9 cellular contexts compared by ENCODE assay signal in genomic region chr12:57621497-57622292, GRCh38. TPM values are rescaled to one million over a fixed set of nuclear protein-coding genes. Genes with fewer than 3 reads are reported as not detected.
DNase-seq lines count a peak whose midpoint lies in the region; ATAC-seq, FAIRE-seq and TF ChIP-seq lines count a peak whose summit lies in the region.
"Had no signal": no experiment of that assay in that cellular context is flagged by ENCODE, and none has a peak within 500 bp of the region (broad histone marks: within the 10 kb centered on the region; RNA-seq: fewer than 3 reads in every experiment).

No MANE protein-coding gene starts in this region.

- peak; percentile 80 for ATAC-seq in HepG2

- no peak for TF ChIP-seq POLR2A in HepG2 (IDR thresholded peaks at IDR 0.05; ENCODE audit: insufficient read depth in 1 of 2, low read depth in 2 of 2, low read length in 2 of 2)

- H3K36me3 Mint-ChIP-seq in chondrocyte (ENCODE audit: low read depth): peaks cover 20% of the 10 kb centered on the region

- in situ Hi-C loops in KBM-7 (cut with MboI; ENCODE audit: low pct_unique_long_range_greater_than_20kb, low sequenced_read_pairs) (no loop called here), HepG2 (cut with HindIII; ENCODE audit: extremely low pct_ligation_motif_present, low pct_unique_long_range_greater_than_20kb) (loop anchor here (5.0 kb wide), 1 partner anchor 39 kb away; no protein-coding TSS in a partner anchor)

- no TSS peak for BruUV-seq in HepG2 (replicated peaks; lab: Mats Ljungman, UMichigan)

- no peaks in the 10 kb centered on the region for H3K9me3 Mint-ChIP-seq in chondrocyte (ENCODE audit: low read depth)

- TF ChIP-seq RAD21 in HepG2 (CRISPR knock-in tag; IDR thresholded peaks at IDR 0.05): peak; percentile 92

- H3K4me1 ChIP-seq in HepG2 (ENCODE audit: insufficient read depth, low read length): peaks cover 47% of the 10 kb centered on the region

- no peak for FAIRE-seq in HepG2 (lab: Jason Lieb, UNC)
- FAIRE-seq: G401.6 had no signal

- TF ChIP-seq EP300 in HepG2 (IDR thresholded peaks at IDR 0.05; ENCODE audit: low read depth in 2 of 2, low read length in 2 of 2): no peak
- no peak for TF ChIP-seq EP300 in HepG2 (CRISPR knock-in tag; IDR thresholded peaks at IDR 0.05; ENCODE audit: borderline replicate concordance)

- peaks cover 19% of the 10 kb centered on the region for H3K4me1 Mint-ChIP-seq in chondrocyte (ENCODE audit: low read depth)

- CTCF ChIA-PET in HepG2 (lab: Yijun Ruan, JAX; ENCODE audit: low intra/inter-chr PET ratio, low total read pairs): interaction anchor here (1.2 to 4.2 kb wide), 3 partner anchors 38 to 130 kb away, joined by 3 to 53 read pairs (median 4); no protein-coding TSS in a partner anchor

- peak overlapping the region; percentile 85 for H3K4me2 ChIP-seq in HepG2 (ENCODE audit: low read depth, low read length)

- no peak overlapping the region for H3K9ac ChIP-seq in HepG2 (ENCODE audit: insufficient read depth, low read depth, low read length)

- intact Hi-C loops in HepG2 (cut with micrococcal nuclease; ENCODE audit: unreplicated experiment): loop anchor here (1.0 to 5.0 kb wide), 2 partner anchors 38 to 99 kb away; partner anchors contain the start of genes DDIT3 and MBD6

- no peaks in the 10 kb centered on the region for H3K79me2 ChIP-seq in HepG2 (ENCODE audit: insufficient read depth, low read length)

- H2AFZ ChIP-seq in HepG2 (ENCODE audit: low read length): no peak overlapping the region

- H3K36me3 ChIP-seq in HepG2 (replicated peaks in 1 of 2; ENCODE audit: control insufficient read depth in 1 of 2, insufficient read depth in 2 of 2, low read length in 2 of 2): no peaks in the 10 kb centered on the region

- DNase-seq in NCI-H1417 (lab: John Stamatoyannopoulos, UW) (peak; percentile 52 to 74 (median 57)), NCI-H1417 treated with DMSO at 0.1 percent for 48 hours (lab: John Stamatoyannopoulos, UW) (no peak), KBM-7 (peak; percentile 54), chondrocyte (ENCODE audit: low spot score) (no peak), HepG2 (ENCODE audit: low spot score) (no peak), H4 (ENCODE audit: low spot score) (no peak)
- peak; percentile 39 for DNase-seq in stimulated activated CD8-positive, alpha-beta memory T cell treated with anti-CD3 and anti-CD28 coated beads, Interleukin-12 subunit alpha, Interleukin-12 subunit beta, amount 100 ng/mL, for 1 hour (ENCODE audit: low read depth)

- H3K27me3 Mint-ChIP-seq in chondrocyte (ENCODE audit: low read depth): peaks cover 38% of the 10 kb centered on the region

- TF ChIP-seq CTCF in WI38 (IDR thresholded peaks at IDR 0.05; ENCODE audit: low read depth, low read length) (peak; percentile 93), chondrocyte (IDR thresholded peaks at IDR 0.05) (peak; percentile 99), HepG2 (CRISPR knock-in tag; IDR thresholded peaks at IDR 0.05) (peak; percentile 98)

- no peak overlapping the region for H3K27ac Mint-ChIP-seq in chondrocyte (ENCODE audit: unreplicated experiment)

- no peaks in the 10 kb centered on the region for H3K9me3 ChIP-seq in HepG2 (ENCODE audit: low read length)

- POLR2A ChIA-PET in HepG2 (lab: Yijun Ruan, JAX): interaction anchor here (1.2 to 2.7 kb wide), 3 partner anchors 11 to 102 kb away, joined by 8 to 19 read pairs (median 14); partner anchors contain the start of genes ARHGEF25 and DDIT3

- 2% methylated on average over 26 of the region's 49 CpGs for WGBS in HepG2 (ENCODE audit: low lambda C conversion rate)

- H3K4me3 Mint-ChIP-seq in chondrocyte (ENCODE audit: unreplicated experiment): peak overlapping the region; percentile 74

- H4K20me1 ChIP-seq in HepG2 (ENCODE audit: insufficient read depth, low read length): no peaks in the 10 kb centered on the region

- H3K4me3 ChIP-seq in WI38 (ENCODE audit: low read depth, low read length): peak overlapping the region; percentile 43
- peak overlapping the region; percentile 31 to 70 (median 37) for H3K4me3 ChIP-seq in HepG2 (replicated peaks in 1 of 3; ENCODE audit: insufficient read depth in 1 of 3, low read depth in 2 of 3, low read length in 3 of 3)

- H3K27ac ChIP-seq in HepG2 (ENCODE audit: extremely low read length, insufficient read depth, low read length): no peak overlapping the region

- peaks cover 16 to 50% of the 10 kb centered on the region in 2 experiments for H3K27me3 ChIP-seq in HepG2 (ENCODE audit: control insufficient read depth in 1 of 2, insufficient read depth in 2 of 2, low read length in 2 of 2)

RNA-seq across cellular contexts. Expression of gene ARHGEF25, which starts 10.5 kb away (rescaled TPM):
- total RNA-seq in chondrocyte (29.0 to 30.6 TPM (median 29.5 TPM) in 3 replicates), HepG2 (2016; rRNA removed; fragmentation: Illumina TruSeq; extraction: Trizol) (10.1 and 11.5 TPM in 2 replicates)
- total RNA-seq in HepG2 (2016; cell fraction: cytosol; rRNA removed; fragmentation: Illumina TruSeq; extraction: Trizol; ENCODE audit: low read depth): 8.4 and 8.9 TPM in 2 replicates
- 8.3 and 14.8 TPM in 2 replicates for total RNA-seq in HepG2 (2016; cell fraction: insoluble cytoplasmic fraction; rRNA removed; fragmentation: Illumina TruSeq; extraction: Trizol)
- 16.1 and 18.0 TPM in 2 replicates for total RNA-seq in HepG2 (2016; cell fraction: membrane; rRNA removed; fragmentation: Illumina TruSeq; extraction: Trizol)
- 9.2 and 9.6 TPM in 2 replicates for total RNA-seq in HepG2 (2016; cell fraction: nucleus; rRNA removed; fragmentation: Illumina TruSeq; extraction: Trizol)
- 12.5 and 15.3 TPM in 2 replicates for polyA plus RNA-seq in HepG2 (2011; rRNA removed)
- polyA plus RNA-seq in HepG2 (2011; cell fraction: cytosol; rRNA removed): 8.5 and 8.9 TPM in 2 replicates
- 77.8 and 83.0 TPM in 2 replicates for polyA plus RNA-seq in HepG2 (2011; cell fraction: nucleus; rRNA removed)
- polyA plus RNA-seq in HepG2 (2012): 15.4 and 15.7 TPM in 2 replicates
- 6.4 and 8.2 TPM in 2 replicates for polyA plus RNA-seq in HepG2 (2016; cell fraction: cytosol; fragmentation: Illumina TruSeq; extraction: Trizol; ENCODE audit: low read depth)
- polyA plus RNA-seq in HepG2 (2016; cell fraction: insoluble cytoplasmic fraction; fragmentation: Illumina TruSeq; extraction: Trizol; ENCODE audit: low read depth): 8.6 and 9.4 TPM in 2 replicates
- polyA plus RNA-seq in HepG2 (2016; cell fraction: membrane; fragmentation: Illumina TruSeq; extraction: Trizol; ENCODE audit: low read depth): 11.4 and 11.5 TPM in 2 replicates
- 21.2 and 28.6 TPM in 2 replicates for polyA plus RNA-seq in HepG2 (2016; cell fraction: nucleus; fragmentation: Illumina TruSeq; extraction: Trizol; ENCODE audit: insufficient read depth, low read depth)
- 6.2 TPM in 1 of 2 replicates, not detected in the other for polyA minus RNA-seq in HepG2 (2011; rRNA and poly(A)+ RNA removed; ENCODE audit: low replicate concordance)
- 2.9 and 3.3 TPM in 2 replicates for polyA minus RNA-seq in HepG2 (2011; cell fraction: cytosol; rRNA and poly(A)+ RNA removed)
- polyA minus RNA-seq in HepG2 (2011; cell fraction: nucleus; rRNA and poly(A)+ RNA removed): 11.8 and 12.6 TPM in 2 replicates
- total RNA-seq in H4 (2014; rRNA removed; shearing (Covaris generic)): 8.5 and 11.7 TPM in 2 replicates

RNA-seq across cellular contexts. Expression of gene B4GALNT1, which starts 11.3 kb away (rescaled TPM):
- total RNA-seq in chondrocyte (20.8 to 21.8 TPM (median 21.4 TPM) in 3 replicates), HepG2 (2016; rRNA removed; fragmentation: Illumina TruSeq; extraction: Trizol) (1.9 and 4.5 TPM in 2 replicates)
- 1.8 and 2.2 TPM in 2 replicates for total RNA-seq in HepG2 (2016; cell fraction: cytosol; rRNA removed; fragmentation: Illumina TruSeq; extraction: Trizol; ENCODE audit: low read depth)
- 2.9 and 5.7 TPM in 2 replicates for total RNA-seq in HepG2 (2016; cell fraction: insoluble cytoplasmic fraction; rRNA removed; fragmentation: Illumina TruSeq; extraction: Trizol)
- 2.5 and 3.5 TPM in 2 replicates for total RNA-seq in HepG2 (2016; cell fraction: membrane; rRNA removed; fragmentation: Illumina TruSeq; extraction: Trizol)
- 5.8 and 8.3 TPM in 2 replicates for total RNA-seq in HepG2 (2016; cell fraction: nucleus; rRNA removed; fragmentation: Illumina TruSeq; extraction: Trizol)
- 5.4 and 5.9 TPM in 2 replicates for polyA plus RNA-seq in HepG2 (2011; rRNA removed)
- 2.9 and 4.0 TPM in 2 replicates for polyA plus RNA-seq in HepG2 (2011; cell fraction: cytosol; rRNA removed)
- polyA plus RNA-seq in HepG2 (2011; cell fraction: nucleus; rRNA removed): 18.7 and 19.0 TPM in 2 replicates
- 1.8 and 3.8 TPM in 2 replicates for polyA plus RNA-seq in HepG2 (2012)
- 0.94 and 1.2 TPM in 2 replicates for polyA plus RNA-seq in HepG2 (2016; cell fraction: cytosol; fragmentation: Illumina TruSeq; extraction: Trizol; ENCODE audit: low read depth)
- 3.4 and 3.9 TPM in 2 replicates for polyA plus RNA-seq in HepG2 (2016; cell fraction: insoluble cytoplasmic fraction; fragmentation: Illumina TruSeq; extraction: Trizol; ENCODE audit: low read depth)
- polyA plus RNA-seq in HepG2 (2016; cell fraction: membrane; fragmentation: Illumina TruSeq; extraction: Trizol; ENCODE audit: low read depth): 2.4 and 2.9 TPM in 2 replicates
- polyA plus RNA-seq in HepG2 (2016; cell fraction: nucleus; fragmentation: Illumina TruSeq; extraction: Trizol; ENCODE audit: insufficient read depth, low read depth): 13.0 and 13.7 TPM in 2 replicates
- polyA minus RNA-seq in HepG2 (2011; rRNA and poly(A)+ RNA removed; ENCODE audit: low replicate concordance): 8.1 and 22.4 TPM in 2 replicates
- 2.5 and 3.0 TPM in 2 replicates for polyA minus RNA-seq in HepG2 (2011; cell fraction: cytosol; rRNA and poly(A)+ RNA removed)
- 8.2 and 8.8 TPM in 2 replicates for polyA minus RNA-seq in HepG2 (2011; cell fraction: nucleus; rRNA and poly(A)+ RNA removed)
- 64.3 and 77.3 TPM in 2 replicates for total RNA-seq in H4 (2014; rRNA removed; shearing (Covaris generic))

RNA-seq across cellular contexts. Expression of gene DTX3, which starts 17.1 kb away (rescaled TPM):
- 29.8 to 30.3 TPM (median 30.1 TPM) in 3 replicates for total RNA-seq in chondrocyte
- 5.4 and 9.0 TPM in 2 replicates for total RNA-seq in HepG2 (2016; rRNA removed; fragmentation: Illumina TruSeq; extraction: Trizol)
- total RNA-seq in HepG2 (2016; cell fraction: cytosol; rRNA removed; fragmentation: Illumina TruSeq; extraction: Trizol; ENCODE audit: low read depth): 4.1 and 4.8 TPM in 2 replicates
- 4.3 and 9.2 TPM in 2 replicates for total RNA-seq in HepG2 (2016; cell fraction: insoluble cytoplasmic fraction; rRNA removed; fragmentation: Illumina TruSeq; extraction: Trizol)
- total RNA-seq in HepG2 (2016; cell fraction: membrane; rRNA removed; fragmentation: Illumina TruSeq; extraction: Trizol): 8.4 and 9.4 TPM in 2 replicates
- 9.5 and 11.0 TPM in 2 replicates for total RNA-seq in HepG2 (2016; cell fraction: nucleus; rRNA removed; fragmentation: Illumina TruSeq; extraction: Trizol)
- polyA plus RNA-seq in HepG2 (2011; rRNA removed): 27.2 and 28.7 TPM in 2 replicates
- polyA plus RNA-seq in HepG2 (2011; cell fraction: cytosol; rRNA removed): 13.0 and 16.9 TPM in 2 replicates
- 170 and 204 TPM in 2 replicates for polyA plus RNA-seq in HepG2 (2011; cell fraction: nucleus; rRNA removed)
- polyA plus RNA-seq in HepG2 (2012): 11.6 and 13.9 TPM in 2 replicates
- 4.0 and 4.6 TPM in 2 replicates for polyA plus RNA-seq in HepG2 (2016; cell fraction: cytosol; fragmentation: Illumina TruSeq; extraction: Trizol; ENCODE audit: low read depth)
- 6.2 and 8.3 TPM in 2 replicates for polyA plus RNA-seq in HepG2 (2016; cell fraction: insoluble cytoplasmic fraction; fragmentation: Illumina TruSeq; extraction: Trizol; ENCODE audit: low read depth)
- 9.6 and 10.1 TPM in 2 replicates for polyA plus RNA-seq in HepG2 (2016; cell fraction: membrane; fragmentation: Illumina TruSeq; extraction: Trizol; ENCODE audit: low read depth)
- 29.4 and 32.9 TPM in 2 replicates for polyA plus RNA-seq in HepG2 (2016; cell fraction: nucleus; fragmentation: Illumina TruSeq; extraction: Trizol; ENCODE audit: insufficient read depth, low read depth)
- polyA minus RNA-seq in HepG2 (2011; rRNA and poly(A)+ RNA removed; ENCODE audit: low replicate concordance): 16.3 TPM in 1 of 2 replicates, not detected in the other
- 4.4 and 6.0 TPM in 2 replicates for polyA minus RNA-seq in HepG2 (2011; cell fraction: cytosol; rRNA and poly(A)+ RNA removed)
- polyA minus RNA-seq in HepG2 (2011; cell fraction: nucleus; rRNA and poly(A)+ RNA removed): 14.5 and 15.1 TPM in 2 replicates
- total RNA-seq in H4 (2014; rRNA removed; shearing (Covaris generic)): 7.3 and 10.7 TPM in 2 replicates

RNA-seq across cellular contexts. Expression of gene PIP4K2C, which starts 30.7 kb away (rescaled TPM):
- total RNA-seq in chondrocyte (27.9 to 33.1 TPM (median 30.5 TPM) in 3 replicates), HepG2 (2016; rRNA removed; fragmentation: Illumina TruSeq; extraction: Trizol) (23.6 and 26.4 TPM in 2 replicates)
- total RNA-seq in HepG2 (2016; cell fraction: cytosol; rRNA removed; fragmentation: Illumina TruSeq; extraction: Trizol; ENCODE audit: low read depth): 2.6 and 2.8 TPM in 2 replicates
- total RNA-seq in HepG2 (2016; cell fraction: insoluble cytoplasmic fraction; rRNA removed; fragmentation: Illumina TruSeq; extraction: Trizol): 19.8 and 28.3 TPM in 2 replicates
- total RNA-seq in HepG2 (2016; cell fraction: membrane; rRNA removed; fragmentation: Illumina TruSeq; extraction: Trizol): 9.9 and 10.2 TPM in 2 replicates
- total RNA-seq in HepG2 (2016; cell fraction: nucleus; rRNA removed; fragmentation: Illumina TruSeq; extraction: Trizol): 23.9 TPM in 2 replicates
- polyA plus RNA-seq in HepG2 (2011; rRNA removed): 21.7 and 23.3 TPM in 2 replicates
- polyA plus RNA-seq in HepG2 (2011; cell fraction: cytosol; rRNA removed): 13.2 and 18.6 TPM in 2 replicates
- polyA plus RNA-seq in HepG2 (2011; cell fraction: nucleus; rRNA removed): 26.0 and 28.4 TPM in 2 replicates
- polyA plus RNA-seq in HepG2 (2012): 14.2 and 18.4 TPM in 2 replicates
- polyA plus RNA-seq in HepG2 (2016; cell fraction: cytosol; fragmentation: Illumina TruSeq; extraction: Trizol; ENCODE audit: low read depth): 2.2 and 2.3 TPM in 2 replicates
- polyA plus RNA-seq in HepG2 (2016; cell fraction: insoluble cytoplasmic fraction; fragmentation: Illumina TruSeq; extraction: Trizol; ENCODE audit: low read depth): 16.8 and 23.7 TPM in 2 replicates
- 6.3 and 6.4 TPM in 2 replicates for polyA plus RNA-seq in HepG2 (2016; cell fraction: membrane; fragmentation: Illumina TruSeq; extraction: Trizol; ENCODE audit: low read depth)
- 34.3 and 34.5 TPM in 2 replicates for polyA plus RNA-seq in HepG2 (2016; cell fraction: nucleus; fragmentation: Illumina TruSeq; extraction: Trizol; ENCODE audit: insufficient read depth, low read depth)
- polyA minus RNA-seq in HepG2 (2011; rRNA and poly(A)+ RNA removed; ENCODE audit: low replicate concordance): 20.4 and 21.5 TPM in 2 replicates
- 12.7 and 13.5 TPM in 2 replicates for polyA minus RNA-seq in HepG2 (2011; cell fraction: cytosol; rRNA and poly(A)+ RNA removed)
- polyA minus RNA-seq in HepG2 (2011; cell fraction: nucleus; rRNA and poly(A)+ RNA removed): 8.1 and 11.4 TPM in 2 replicates
- 24.4 and 27.2 TPM in 2 replicates for total RNA-seq in H4 (2014; rRNA removed; shearing (Covaris generic))

Comparison
In these comparisons a context has a peak if more than half of its experiments do, and no peak if none do; other contexts are left out.
1. DNase-seq: peak in NCI-H1417 (3 of 3), KBM-7 (single experiment) and stimulated activated CD8-positive, alpha-beta memory T cell treated with anti-CD3 and anti-CD28 coated beads, Interleukin-12 subunit alpha, Interleukin-12 subunit beta, amount 100 ng/mL, for 1 hour (single experiment); none in NCI-H1417 treated with DMSO at 0.1 percent for 48 hours (single experiment), chondrocyte (single experiment), HepG2 (single experiment) and H4 (single experiment).
2. Peak in every context shown above with its lines, with median percentiles within 50 percentile points of each other: CTCF ChIP-seq.